8 cellular contexts compared by ENCODE assay signal in genomic region chrX:24465524-24465850, GRCh38. TPM values are rescaled to one million over a fixed set of nuclear protein-coding genes. Genes with fewer than 3 reads are reported as not detected.
DNase-seq lines count a peak whose midpoint lies in the region; ATAC-seq and TF ChIP-seq lines count a peak whose summit lies in the region.

No MANE protein-coding gene starts in this region.

- no peaks in the 10 kb centered on the region for H3K9me3 ChIP-seq in hepatocyte (ENCODE audit: low read depth)

- peak overlapping the region; percentile 91 for H3K4me2 ChIP-seq in hepatocyte

- peak overlapping the region; percentile 75 for H2AFZ ChIP-seq in hepatocyte

- H3K27me3 Mint-ChIP-seq in activated CD4-positive, alpha-beta memory T cell treated with anti-CD3 and anti-CD28 coated beads for 36 hours = no peaks in the 10 kb centered on the region
- no peaks in the 10 kb centered on the region for H3K27me3 Mint-ChIP-seq in stimulated activated naive B cell treated with anti-CD40 and anti-IgM and Interleukin-4, amounts not matched to agents 10 μg/mL and 1 μg/mL and 100 μg/mL, for 72 hours

- H3K4me1 ChIP-seq in hepatocyte (ENCODE audit: insufficient read depth) = peaks cover 4% of the 10 kb centered on the region

- peak overlapping the region; percentile 72 for H3K27ac ChIP-seq in hepatocyte

- H3K27me3 ChIP-seq in hepatocyte = no peaks in the 10 kb centered on the region

- H3K27ac Mint-ChIP-seq in activated CD4-positive, alpha-beta memory T cell treated with anti-CD3 and anti-CD28 coated beads for 36 hours = peak overlapping the region; percentile 76
- H3K27ac Mint-ChIP-seq in stimulated activated naive B cell treated with anti-CD40 and anti-IgM and Interleukin-4, amounts not matched to agents 10 μg/mL and 1 μg/mL and 100 μg/mL, for 72 hours = no peak overlapping the region

- H3K36me3 Mint-ChIP-seq in activated CD4-positive, alpha-beta memory T cell treated with anti-CD3 and anti-CD28 coated beads for 36 hours = no peaks in the 10 kb centered on the region
- H3K36me3 Mint-ChIP-seq in stimulated activated naive B cell treated with anti-CD40 and anti-IgM and Interleukin-4, amounts not matched to agents 10 μg/mL and 1 μg/mL and 100 μg/mL, for 72 hours = no peaks in the 10 kb centered on the region

- no peaks in the 10 kb centered on the region for H3K9me2 ChIP-seq in hepatocyte (replicated peaks; ENCODE audit: insufficient read depth)

- peak overlapping the region; percentile 80 for H3K4me3 ChIP-seq in hepatocyte

- no peak for DNase-seq in activated CD4-positive, alpha-beta memory T cell treated with anti-CD3 and anti-CD28 coated beads for 36 hours
- DNase-seq in hepatocyte (ENCODE audit: low spot score) = no peak
- no peak for DNase-seq in stimulated activated naive B cell treated with anti-CD40 and anti-IgM and Interleukin-4, amounts not matched to agents 10 μg/mL and 1 μg/mL and 100 μg/mL, for 72 hours
- no peak for DNase-seq in kidney glomerular epithelial cell (lab: John Stamatoyannopoulos, UW)
- DNase-seq in DMS114 treated with DMSO at 0.1 percent for 48 hours (lab: John Stamatoyannopoulos, UW; ENCODE audit: unreplicated experiment) = no peak

- H3K36me3 ChIP-seq in hepatocyte (replicated peaks; ENCODE audit: insufficient read depth, low read depth) = no peaks in the 10 kb centered on the region

- WGBS in hepatocyte (ENCODE audit: low lambda C conversion rate, missing lambda C conversion rate) = 2% methylated on average over 27 of the region's 27 CpGs

- ATAC-seq in GM18502 (IDR thresholded peaks at IDR 0.05; ENCODE audit: poor library complexity, unreplicated experiment) = peak; percentile 17
- ATAC-seq in HG03045 (IDR thresholded peaks at IDR 0.05; ENCODE audit: unreplicated experiment) = peak; percentile 21
- ATAC-seq in stimulated activated naive B cell treated with anti-CD40 and anti-IgM and Interleukin-4, amounts not matched to agents 10 μg/mL and 1 μg/mL and 100 μg/mL, for 72 hours (replicated peaks) = peak; percentile 10 to 12
- no peak for ATAC-seq in HG03565 (IDR thresholded peaks at IDR 0.05; ENCODE audit: unreplicated experiment)

- CTCF ChIA-PET in activated CD4-positive, alpha-beta memory T cell treated with anti-CD3 and anti-CD28 coated beads for 36 hours (lab: Charles Lee) = interaction anchor here (0.6 to 2.5 kb wide), 5 partner anchors 22 to 355 kb away, joined by 3 to 19 read pairs (median 3); no protein-coding TSS in a partner anchor

- POLR2A ChIA-PET in activated CD4-positive, alpha-beta memory T cell treated with anti-CD3 and anti-CD28 coated beads for 36 hours (lab: Charles Lee) = interaction anchor here (0.9 to 3.2 kb wide), 2 partner anchors 14 to 21 kb away, joined by 3 to 27 read pairs; no protein-coding TSS in a partner anchor

- H3K79me2 ChIP-seq in hepatocyte = peaks cover 10% of the 10 kb centered on the region

- no peak for TF ChIP-seq CTCF in hepatocyte (IDR thresholded peaks at IDR 0.05; ENCODE audit: poor library complexity)

- intact Hi-C loops in activated CD4-positive, alpha-beta memory T cell treated with anti-CD3 and anti-CD28 coated beads for 36 hours (cut with micrococcal nuclease) = loop anchor here (1.0 to 5.0 kb wide), 4 partner anchors 8 to 47 kb away; no protein-coding TSS in a partner anchor

- H3K9me3 Mint-ChIP-seq in activated CD4-positive, alpha-beta memory T cell treated with anti-CD3 and anti-CD28 coated beads for 36 hours = no peaks in the 10 kb centered on the region
- no peaks in the 10 kb centered on the region for H3K9me3 Mint-ChIP-seq in stimulated activated naive B cell treated with anti-CD40 and anti-IgM and Interleukin-4, amounts not matched to agents 10 μg/mL and 1 μg/mL and 100 μg/mL, for 72 hours

- peaks cover 38% of the 10 kb centered on the region for H3K4me1 Mint-ChIP-seq in activated CD4-positive, alpha-beta memory T cell treated with anti-CD3 and anti-CD28 coated beads for 36 hours (ENCODE audit: low read depth)
- H3K4me1 Mint-ChIP-seq in stimulated activated naive B cell treated with anti-CD40 and anti-IgM and Interleukin-4, amounts not matched to agents 10 μg/mL and 1 μg/mL and 100 μg/mL, for 72 hours = peaks cover 10 to 41% of the 10 kb centered on the region in 2 donors

- peak overlapping the region; percentile 74 for H3K4me3 Mint-ChIP-seq in activated CD4-positive, alpha-beta memory T cell treated with anti-CD3 and anti-CD28 coated beads for 36 hours
- H3K4me3 Mint-ChIP-seq in stimulated activated naive B cell treated with anti-CD40 and anti-IgM and Interleukin-4, amounts not matched to agents 10 μg/mL and 1 μg/mL and 100 μg/mL, for 72 hours = peak overlapping the region; percentile 84 to 85

- no peaks in the 10 kb centered on the region for H4K20me1 ChIP-seq in hepatocyte (ENCODE audit: insufficient read depth, poor library complexity, severe bottlenecking)

RNA-seq across cellular contexts. Expression of gene PDK3, which starts 0.4 kb away (rescaled TPM):
- total RNA-seq in activated CD4-positive, alpha-beta memory T cell treated with anti-CD3 and anti-CD28 coated beads for 36 hours = 10 to 100 TPM; 39.8 to 41.3 TPM
- 22.5 and 30.9 TPM in 2 replicates for total RNA-seq in hepatocyte
- polyA plus RNA-seq in hepatocyte = 19.8 and 23.4 TPM in 2 replicates
